19 cellular contexts compared by ENCODE assay signal in genomic region chrX:32137525-32137924, GRCh38.
A peak's percentile ranks its signal among the peaks of the same experiment; 100 is the strongest.
DNase-seq lines count a peak whose midpoint lies in the region; ATAC-seq, FAIRE-seq and TF ChIP-seq lines count a peak whose summit lies in the region.
"Had no signal": no experiment of that assay in that cellular context is flagged by ENCODE, and none has a peak within 500 bp of the region (broad histone marks: within the 10 kb centered on the region; RNA-seq: fewer than 3 reads in every experiment).

No MANE protein-coding gene starts in this region.

- no peaks in the 10 kb centered on the region for H3K4me1 Mint-ChIP-seq in stimulated activated naive CD8-positive, alpha-beta T cell treated with anti-CD3 and anti-CD28 coated beads, Interleukin-15, amount 100 ng/mL, for 72 hours
- H3K4me1 Mint-ChIP-seq: natural killer cell had no signal

- BruUV-seq in K562 (replicated peaks; lab: Mats Ljungman, UMichigan) = no TSS peak

- no peaks in the 10 kb centered on the region for H3K9me2 ChIP-seq in GM23248 (ENCODE audit: insufficient read depth)

- H3K27ac Mint-ChIP-seq in stimulated activated naive CD8-positive, alpha-beta T cell treated with anti-CD3 and anti-CD28 coated beads, Interleukin-15, amount 100 ng/mL, for 72 hours = no peak overlapping the region
- H3K27ac Mint-ChIP-seq: natural killer cell had no signal

- H2AFZ ChIP-seq in GM23248 (no peak overlapping the region), K562 (ENCODE audit: low read depth, low read length) (no peak overlapping the region)

- H3K27me3 Mint-ChIP-seq in stimulated activated naive CD8-positive, alpha-beta T cell treated with anti-CD3 and anti-CD28 coated beads, Interleukin-15, amount 100 ng/mL, for 72 hours = no peaks in the 10 kb centered on the region

- H3K79me2 ChIP-seq in GM23248 (ENCODE audit: insufficient read depth) (no peaks in the 10 kb centered on the region), K562 (ENCODE audit: control insufficient read depth, insufficient read depth, low read length) (no peaks in the 10 kb centered on the region)

- in situ Hi-C loops in GM23248 (cut with MboI) (no loop called here), K562 (cut with MboI) (no loop called here)

- TF ChIP-seq EP300 in K562 (IDR thresholded peaks at IDR 0.05; ENCODE audit: low read length) = no peak

- WGBS in GM23248 (ENCODE audit: low coverage in 1 of 2, low lambda C conversion rate in 2 of 2, missing lambda C conversion rate in 2 of 2), 2 experiments = 15 to 20% methylated on average over 2 of the region's 2 CpGs
- 0% methylated on average over 2 of the region's 2 CpGs for WGBS in K562 (ENCODE audit: insufficient coverage, low coverage, missing lambda C conversion rate)

- no peak overlapping the region for H3K4me3 Mint-ChIP-seq in stimulated activated naive CD8-positive, alpha-beta T cell treated with anti-CD3 and anti-CD28 coated beads, Interleukin-15, amount 100 ng/mL, for 72 hours
- H3K4me3 Mint-ChIP-seq: natural killer cell had no signal

- no peak for TF ChIP-seq POLR2A in K562 (conservative IDR thresholded peaks at IDR 0.05)

- H3K4me3 ChIP-seq in GM23248 (no peak overlapping the region), K562 (no peak overlapping the region), upper lobe of right lung (no peak overlapping the region)
- H3K4me3 ChIP-seq: breast epithelium, sigmoid colon, stomach had no signal

- DNase-seq in GM23248 (peak; percentile 3), M059J (ENCODE audit: low read depth) (peak; percentile 1), K562 (ENCODE audit: extremely low read depth in 1 of 4, low spot score in 3 of 4) (peak in 1 of 4 experiments; percentile 1), mucosa of gallbladder (ENCODE audit: low spot score) (peak; percentile 14), OCI-M2 (lab: John Stamatoyannopoulos, UW; ENCODE audit: unreplicated experiment) (no peak), NCI-H146 (lab: John Stamatoyannopoulos, UW) (no peak), upper lobe of right lung (no peak)
- DNase-seq in stimulated activated naive CD8-positive, alpha-beta T cell treated with anti-CD3 and anti-CD28 coated beads, Interleukin-15, amount 100 ng/mL, for 72 hours = no peak
- DNase-seq: activated gamma-delta T cell, GDM1, kidney, natural killer cell, NCI-H1417, NCI-H446, sigmoid colon, stomach had no signal

- CTCF ChIA-PET in K562 (lab: Yijun Ruan, JAX; ENCODE audit: low intra/inter-chr PET ratio) = no interaction called here

- H3K9me1 ChIP-seq in K562 (ENCODE audit: control insufficient read depth, insufficient read depth, low read length) = no peaks in the 10 kb centered on the region

- no peak for TF ChIP-seq RAD21 in K562 (CRISPR knock-in tag; conservative IDR thresholded peaks at IDR 0.05 in 1 of 2, IDR thresholded peaks at IDR 0.05 in 1 of 2)

- peaks cover 10% of the 10 kb centered on the region in 2 donors for H3K9me3 Mint-ChIP-seq in stimulated activated naive CD8-positive, alpha-beta T cell treated with anti-CD3 and anti-CD28 coated beads, Interleukin-15, amount 100 ng/mL, for 72 hours

- ATAC-seq in K562 = no peak
- no peak for ATAC-seq in stimulated activated naive CD8-positive, alpha-beta T cell treated with anti-CD3 and anti-CD28 coated beads, Interleukin-15, amount 100 ng/mL, for 72 hours
- no peak for ATAC-seq in upper lobe of right lung
- ATAC-seq: natural killer cell had no signal

- H3K9me3 ChIP-seq in GM23248 (ENCODE audit: low read depth) (no peaks in the 10 kb centered on the region), K562 (replicated peaks; ENCODE audit: control insufficient read depth, insufficient read depth, low read depth, low read length) (no peaks in the 10 kb centered on the region), upper lobe of right lung (no peaks in the 10 kb centered on the region)
- H3K9me3 ChIP-seq: breast epithelium, sigmoid colon, stomach had no signal

- no peak for FAIRE-seq in K562 (lab: Jason Lieb, UNC)
- FAIRE-seq: endometrium, GM18507, kidney had no signal

- TF ChIP-seq CTCF in K562 (IDR thresholded peaks at IDR 0.05 in 2 of 3, conservative IDR thresholded peaks at IDR 0.05 in 1 of 3; ENCODE audit: insufficient read depth in 2 of 3, low read depth in 1 of 3, low read length in 3 of 3) = no peak
- TF ChIP-seq CTCF in upper lobe of right lung (IDR thresholded peaks at IDR 0.05) = no peak

- no peaks in the 10 kb centered on the region for H4K20me1 ChIP-seq in GM23248 (ENCODE audit: insufficient read depth)
- H4K20me1 ChIP-seq in K562 (replicated peaks; ENCODE audit: control insufficient read depth, insufficient read depth, low read length) = no peaks in the 10 kb centered on the region

- POLR2A ChIA-PET in K562 (lab: Yijun Ruan, JAX) = no interaction called here

- H3K4me1 ChIP-seq in GM23248 (ENCODE audit: insufficient read depth) = no peaks in the 10 kb centered on the region
- no peaks in the 10 kb centered on the region for H3K4me1 ChIP-seq in K562 (replicated peaks in 1 of 2; ENCODE audit: control insufficient read depth in 2 of 2, insufficient read depth in 2 of 2, low read length in 2 of 2)
- H3K4me1 ChIP-seq in upper lobe of right lung = no peaks in the 10 kb centered on the region
- H3K4me1 ChIP-seq: breast epithelium, sigmoid colon, stomach had no signal

- intact Hi-C loops in K562 (cut with micrococcal nuclease) = no loop called here
- intact Hi-C loops in upper lobe of right lung (cut with DNase I) = no loop called here

- H3F3A ChIP-seq in GM23248 (ENCODE audit: insufficient read depth) = no peaks in the 10 kb centered on the region

- H3K27ac ChIP-seq in GM23248 (no peak overlapping the region), K562 (ENCODE audit: extremely low read depth, low read depth, low read length) (no peak overlapping the region), upper lobe of right lung (no peak overlapping the region)
- H3K27ac ChIP-seq: breast epithelium, sigmoid colon, stomach had no signal

- H3K4me2 ChIP-seq in GM23248 (ENCODE audit: unreplicated experiment) (no peak overlapping the region), K562 (ENCODE audit: insufficient read depth, low read length) (no peak overlapping the region)

- H3K27me3 ChIP-seq in GM23248 (replicated peaks; ENCODE audit: insufficient read depth) = no peaks in the 10 kb centered on the region
- H3K27me3 ChIP-seq in K562 (ENCODE audit: control insufficient read depth in 2 of 2, insufficient read depth in 2 of 2, low read length in 2 of 2) = no peaks in the 10 kb centered on the region
- no peaks in the 10 kb centered on the region for H3K27me3 ChIP-seq in upper lobe of right lung
- H3K27me3 ChIP-seq: sigmoid colon, stomach had no signal

- H3K36me3 ChIP-seq in GM23248 (ENCODE audit: low read depth) (no peaks in the 10 kb centered on the region), K562 (ENCODE audit: control insufficient read depth, insufficient read depth, low read length) (no peaks in the 10 kb centered on the region), upper lobe of right lung (no peaks in the 10 kb centered on the region)
- H3K36me3 ChIP-seq: breast epithelium, sigmoid colon, stomach had no signal

- H3K9ac ChIP-seq in GM23248 (no peak overlapping the region), K562 (ENCODE audit: insufficient read depth in 1 of 2, low read depth in 2 of 2, low read length in 2 of 2) (no peak overlapping the region)

TF ChIP-seq in K562, 482 proteins besides CTCF, POLR2A, EP300 and RAD21 (continues in another document):
- TF ChIP-seq ZNF408 (CRISPR knock-in tag; IDR thresholded peaks at IDR 0.05; ENCODE audit: low read depth) (no peak), ZNF609 (CRISPR knock-in tag; IDR thresholded peaks at IDR 0.05; ENCODE audit: borderline replicate concordance) (no peak), ZBTB8A (IDR thresholded peaks at IDR 0.05; ENCODE audit: partially characterized antibody) (no peak), EHMT2 (IDR thresholded peaks at IDR 0.05) (peak; percentile 68; the same call in 1 of the 2 replicates)

Comparison
In these comparisons a context has a peak if more than half of its experiments do, and no peak if none do; other contexts are left out.
1. DNase-seq: peak in GM23248 (single experiment), M059J (single experiment) and mucosa of gallbladder (single experiment); none in OCI-M2 (single experiment), stimulated activated naive CD8-positive, alpha-beta T cell treated with anti-CD3 and anti-CD28 coated beads, Interleukin-15, amount 100 ng/mL, for 72 hours (0 of 2), NCI-H146 (single experiment) and upper lobe of right lung (single experiment).